ENCODE assay signal across 22 cellular contexts in genomic region chr15:77168616-77169015, GRCh38.
"Had no signal": no experiment of that assay in that cellular context is flagged by ENCODE, and none has a peak within 500 bp of the region (broad histone marks: within the 10 kb centered on the region; RNA-seq: fewer than 3 reads in every experiment).

No MANE protein-coding gene starts in this region.

- H3K27ac ChIP-seq: lower lobe of right lung, right lobe of liver, stomach, suprapubic skin, transverse colon had no signal

- DNase-seq: activated CD4-positive, alpha-beta memory T cell treated with anti-CD3 and anti-CD28 coated beads for 36 hours; activated CD4-positive, alpha-beta T cell treated with anti-CD3 and anti-CD28 coated beads for 48 hours; activated effector memory CD4-positive, alpha-beta T cell treated with Interleukin-2 at 50 U/mL for 16 hours; activated naive CD4-positive, alpha-beta T cell treated with anti-CD3 and anti-CD28 coated beads for 36 hours; activated naive CD8-positive, alpha-beta T cell treated with anti-CD3 and anti-CD28 coated beads, Interleukin-2, amount 10 ng/mL, durations not matched to agents 7 days and 5 days; activated T-cell treated with anti-CD3 and anti-CD28 coated beads, Interleukin-2, amount 50 U/mL, for 72 hours; foreskin melanocyte; lower lobe of right lung; naive thymus-derived CD4-positive, alpha-beta T cell; occipital lobe; posterior cingulate gyrus; right lobe of liver; stimulated activated CD4-positive, alpha-beta T cell treated with anti-CD3 and anti-CD28 coated beads, Interleukin-15, amount 100 ng/mL, for 24 hours; stomach; transverse colon had no signal

- H3K27me3 ChIP-seq: right lobe of liver, stomach, suprapubic skin, transverse colon had no signal

- H3K4me1 ChIP-seq: right lobe of liver had no signal

- H3K36me3 Mint-ChIP-seq: activated CD4-positive, alpha-beta memory T cell treated with anti-CD3 and anti-CD28 coated beads for 36 hours had no signal

- H3K36me3 ChIP-seq: lower lobe of right lung, right lobe of liver, stomach, suprapubic skin, transverse colon had no signal

- H3K9me3 Mint-ChIP-seq: activated CD4-positive, alpha-beta memory T cell treated with anti-CD3 and anti-CD28 coated beads for 36 hours; activated naive CD4-positive, alpha-beta T cell treated with anti-CD3 and anti-CD28 coated beads for 36 hours; activated naive CD8-positive, alpha-beta T cell treated with anti-CD3 and anti-CD28 coated beads, Interleukin-2, amount 10 ng/mL, durations not matched to agents 7 days and 5 days; naive thymus-derived CD4-positive, alpha-beta T cell; neural crest cell; stimulated activated memory B cell treated with anti-CD40 and anti-IgM and Interleukin-4, amounts not matched to agents 10 μg/mL and 1 μg/mL and 100 μg/mL, for 72 hours; T-helper 1 cell treated with Interleukin-12 subunit alpha and Interleukin-12 subunit beta and Interleukin-4 antibody, amounts not matched to agents 30 μg/mL and 1 μg/mL, for 36 hours had no signal

- H3K27ac Mint-ChIP-seq: activated CD4-positive, alpha-beta memory T cell treated with anti-CD3 and anti-CD28 coated beads for 36 hours; activated naive CD4-positive, alpha-beta T cell treated with anti-CD3 and anti-CD28 coated beads for 36 hours; activated naive CD8-positive, alpha-beta T cell treated with anti-CD3 and anti-CD28 coated beads, Interleukin-2, amount 10 ng/mL, durations not matched to agents 7 days and 5 days; activated T-cell treated with anti-CD3 and anti-CD28 coated beads, Interleukin-2, amount 50 U/mL, for 72 hours; stimulated activated memory B cell treated with anti-CD40 and anti-IgM and Interleukin-4, amounts not matched to agents 10 μg/mL and 1 μg/mL and 100 μg/mL, for 72 hours; T-helper 1 cell treated with Interleukin-12 subunit alpha and Interleukin-12 subunit beta and Interleukin-4 antibody, amounts not matched to agents 30 μg/mL and 1 μg/mL, for 36 hours had no signal

- FAIRE-seq: urothelium cell line had no signal

- H3K4me3 Mint-ChIP-seq: activated CD4-positive, alpha-beta memory T cell treated with anti-CD3 and anti-CD28 coated beads for 36 hours; activated naive CD4-positive, alpha-beta T cell treated with anti-CD3 and anti-CD28 coated beads for 36 hours; activated naive CD8-positive, alpha-beta T cell treated with anti-CD3 and anti-CD28 coated beads, Interleukin-2, amount 10 ng/mL, durations not matched to agents 7 days and 5 days; activated T-cell treated with anti-CD3 and anti-CD28 coated beads, Interleukin-2, amount 50 U/mL, for 72 hours; naive thymus-derived CD4-positive, alpha-beta T cell; neural crest cell; stimulated activated memory B cell treated with anti-CD40 and anti-IgM and Interleukin-4, amounts not matched to agents 10 μg/mL and 1 μg/mL and 100 μg/mL, for 72 hours; T-helper 1 cell treated with Interleukin-12 subunit alpha and Interleukin-12 subunit beta and Interleukin-4 antibody, amounts not matched to agents 30 μg/mL and 1 μg/mL, for 36 hours had no signal

- H3K9me3 ChIP-seq: lower lobe of right lung, right lobe of liver, stomach, suprapubic skin, transverse colon had no signal

- ATAC-seq: activated T-cell treated with anti-CD3 and anti-CD28 coated beads, Interleukin-2, amount 50 U/mL, for 72 hours; left lobe of liver; lower lobe of right lung; naive thymus-derived CD4-positive, alpha-beta T cell; right lobe of liver; stimulated activated memory B cell treated with anti-CD40 and anti-IgM and Interleukin-4, amounts not matched to agents 10 μg/mL and 1 μg/mL and 100 μg/mL, for 72 hours had no signal

- H3K4me2 ChIP-seq: smooth muscle cell had no signal

- H3K27me3 Mint-ChIP-seq: activated CD4-positive, alpha-beta memory T cell treated with anti-CD3 and anti-CD28 coated beads for 36 hours; activated naive CD8-positive, alpha-beta T cell treated with anti-CD3 and anti-CD28 coated beads, Interleukin-2, amount 10 ng/mL, durations not matched to agents 7 days and 5 days; naive thymus-derived CD4-positive, alpha-beta T cell; stimulated activated memory B cell treated with anti-CD40 and anti-IgM and Interleukin-4, amounts not matched to agents 10 μg/mL and 1 μg/mL and 100 μg/mL, for 72 hours had no signal

- H3K4me3 ChIP-seq: lower lobe of right lung, right lobe of liver, smooth muscle cell, stomach, suprapubic skin, transverse colon had no signal
